ENCODE assay signal across 28 cellular contexts in the genomic region with DNA sequence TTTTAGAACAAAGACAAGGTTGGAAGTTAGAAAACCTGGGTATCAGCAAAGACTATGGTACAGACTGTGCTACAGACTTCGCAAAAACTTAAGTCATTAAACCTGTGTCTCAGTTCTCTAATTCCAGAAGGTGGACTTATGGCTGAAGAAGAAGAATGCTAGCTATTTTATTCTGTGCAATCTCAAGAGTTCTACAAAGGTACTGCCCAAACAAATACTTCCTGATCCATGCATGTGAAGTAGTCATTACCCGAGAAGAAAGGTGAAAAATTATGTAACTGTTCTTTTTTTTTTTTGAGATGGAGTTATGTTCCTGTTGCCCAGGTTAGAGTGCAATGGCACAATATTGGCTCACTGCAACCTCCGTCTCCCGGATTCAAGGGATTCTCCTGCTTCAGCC.
"Had no signal": no experiment of that assay in that cellular context is flagged by ENCODE, and none has a peak within 500 bp of the region (broad histone marks: within the 10 kb centered on the region; RNA-seq: fewer than 3 reads in every experiment).

No MANE protein-coding gene starts in this region.

- H3K4me3 Mint-ChIP-seq: activated CD8-positive, alpha-beta T cell treated with anti-CD3 and anti-CD28 coated beads for 36 hours; activated naive CD4-positive, alpha-beta T cell treated with anti-CD3 and anti-CD28 coated beads, Interleukin-2, amount 10 ng/mL, durations not matched to agents 7 days and 5 days; activated naive CD8-positive, alpha-beta T cell treated with anti-CD3 and anti-CD28 coated beads for 36 hours; activated T-cell treated with anti-CD3 and anti-CD28 coated beads, Interleukin-2, amount 50 U/mL, for 72 hours; T-cell had no signal

- DNase-seq: activated CD4-positive, alpha-beta T cell treated with anti-CD3 and anti-CD28 coated beads for 4 hours; activated CD8-positive, alpha-beta memory T cell treated with anti-CD3 and anti-CD28 coated beads, Interleukin-2, amount 50 U/mL, for 4 hours; activated CD8-positive, alpha-beta T cell treated with anti-CD3 and anti-CD28 coated beads for 36 hours; activated gamma-delta T cell treated with Interleukin-2 at 50 U/mL for 16 hours; activated naive CD4-positive, alpha-beta T cell treated with anti-CD3 and anti-CD28 coated beads, Interleukin-2, amount 10 ng/mL, durations not matched to agents 7 days and 5 days; activated naive CD8-positive, alpha-beta T cell treated with anti-CD3 and anti-CD28 coated beads for 36 hours; activated T-cell treated with anti-CD3 and anti-CD28 coated beads, Interleukin-2, amount 50 U/mL, for 72 hours; brain microvascular endothelial cell; Kasumi-1; NCI-H1048; NCI-H146; NCI-H187 treated with DMSO at 0.1 percent for 48 hours; NCI-H2081 treated with DMSO at 0.1 percent for 48 hours; NCI-H2227 treated with DMSO at 0.1 percent for 48 hours; NCI-H526; NCI-H82; RPMI8226; T-cell; T-helper 2 cell; T1000; WERI-Rb-1 had no signal

- H3K36me3 ChIP-seq: brain microvascular endothelial cell, cardiac muscle cell, WERI-Rb-1 had no signal

- H3K36me3 Mint-ChIP-seq: activated naive CD4-positive, alpha-beta T cell treated with anti-CD3 and anti-CD28 coated beads, Interleukin-2, amount 10 ng/mL, durations not matched to agents 7 days and 5 days; activated naive CD8-positive, alpha-beta T cell treated with anti-CD3 and anti-CD28 coated beads for 36 hours; T-cell had no signal

- H3K27ac ChIP-seq: brain microvascular endothelial cell, cardiac muscle cell, SK-N-MC, WERI-Rb-1 had no signal

- H3K4me3 ChIP-seq: cardiac muscle cell, K562, SK-N-MC had no signal

- H3K27me3 ChIP-seq: brain microvascular endothelial cell, cardiac muscle cell had no signal

- H3K9me3 Mint-ChIP-seq: activated CD8-positive, alpha-beta T cell treated with anti-CD3 and anti-CD28 coated beads for 36 hours; activated naive CD4-positive, alpha-beta T cell treated with anti-CD3 and anti-CD28 coated beads, Interleukin-2, amount 10 ng/mL, durations not matched to agents 7 days and 5 days; activated naive CD8-positive, alpha-beta T cell treated with anti-CD3 and anti-CD28 coated beads for 36 hours; activated T-cell treated with anti-CD3 and anti-CD28 coated beads, Interleukin-2, amount 50 U/mL, for 72 hours; activated T-helper 2 cell treated with anti-CD3 and anti-CD28 coated beads, Interferon-gamma antibody, Interleukin-2, Interleukin-4, amounts not matched to agents 10 μg/mL and 5 μg/mL and 100 μg/mL, durations not matched to agents 14 hours and 24 hours and 36 hours; T-cell had no signal

- ATAC-seq: activated CD4-positive, CD25-positive, alpha-beta regulatory T cell treated with anti-CD3 and anti-CD28 coated beads, Interleukin-2, amount 50 U/mL, for 24 hours; activated CD8-positive, alpha-beta T cell treated with anti-CD3 and anti-CD28 coated beads for 36 hours; activated T-cell treated with anti-CD3 and anti-CD28 coated beads, Interleukin-2, amount 50 U/mL, for 72 hours; K562; Panc1; Right ventricle myocardium inferior; T-cell had no signal

- H3K27ac Mint-ChIP-seq: activated CD8-positive, alpha-beta T cell treated with anti-CD3 and anti-CD28 coated beads for 36 hours; activated naive CD4-positive, alpha-beta T cell treated with anti-CD3 and anti-CD28 coated beads, Interleukin-2, amount 10 ng/mL, durations not matched to agents 7 days and 5 days; activated naive CD8-positive, alpha-beta T cell treated with anti-CD3 and anti-CD28 coated beads for 36 hours; activated T-cell treated with anti-CD3 and anti-CD28 coated beads, Interleukin-2, amount 50 U/mL, for 72 hours; activated T-helper 2 cell treated with anti-CD3 and anti-CD28 coated beads, Interferon-gamma antibody, Interleukin-2, Interleukin-4, amounts not matched to agents 10 μg/mL and 5 μg/mL and 100 μg/mL, durations not matched to agents 14 hours and 24 hours and 36 hours; T-cell had no signal

- H3K27me3 Mint-ChIP-seq: activated naive CD8-positive, alpha-beta T cell treated with anti-CD3 and anti-CD28 coated beads for 36 hours; T-cell had no signal
